13 cellular contexts compared by ENCODE assay signal in genomic region chr5:143037071-143037470, GRCh38.
DNase-seq lines count a peak whose midpoint lies in the region; ATAC-seq, FAIRE-seq and TF ChIP-seq lines count a peak whose summit lies in the region.
"Had no signal": no experiment of that assay in that cellular context is flagged by ENCODE, and none has a peak within 500 bp of the region (broad histone marks: within the 10 kb centered on the region; RNA-seq: fewer than 3 reads in every experiment).

No MANE protein-coding gene starts in this region.

- H3K27me3 ChIP-seq in naive thymus-derived CD4-positive, alpha-beta T cell (ENCODE audit: control insufficient read depth in 2 of 2, insufficient read depth in 2 of 2, low read length in 2 of 2) = no peaks in the 10 kb centered on the region

- POLR2A ChIA-PET in naive thymus-derived CD4-positive, alpha-beta T cell (lab: Charles Lee) = no interaction called here

- peaks cover 0 to 57% (median 25%) of the 10 kb centered on the region in 5 donors for H3K36me3 Mint-ChIP-seq in naive thymus-derived CD4-positive, alpha-beta T cell

- ATAC-seq in esophagus mucosa = peak; percentile 27
- no peak for ATAC-seq in naive thymus-derived CD4-positive, alpha-beta T cell
- ATAC-seq: left lobe of liver had no signal

- H3K4me1 Mint-ChIP-seq in naive thymus-derived CD4-positive, alpha-beta T cell = peaks cover 0 to 39% (median 0%) of the 10 kb centered on the region in 7 donors

- H3K4me1 ChIP-seq in naive thymus-derived CD4-positive, alpha-beta T cell (ENCODE audit: control insufficient read depth in 2 of 2, insufficient read depth in 2 of 2, low read length in 2 of 2) = no peaks in the 10 kb centered on the region

- FAIRE-seq in GM12892 (lab: Jason Lieb, UNC) = peak; percentile 77
- FAIRE-seq: HTR-8/SVneo had no signal

- no peak for TF ChIP-seq POLR2A in GM12892 (IDR thresholded peaks at IDR 0.05; ENCODE audit: low read depth, low read length)

- H3K4me3 ChIP-seq in naive thymus-derived CD4-positive, alpha-beta T cell (ENCODE audit: low read length) = no peak overlapping the region

- intact Hi-C loops in naive thymus-derived CD4-positive, alpha-beta T cell (cut with micrococcal nuclease) = loop anchor here in 1 of 2 donors (2.0 kb wide), 1 partner anchor 28 kb away; no protein-coding TSS in a partner anchor

- no peak overlapping the region for H3K27ac Mint-ChIP-seq in naive thymus-derived CD4-positive, alpha-beta T cell

- no peaks in the 10 kb centered on the region for H3K9me3 ChIP-seq in naive thymus-derived CD4-positive, alpha-beta T cell (ENCODE audit: control insufficient read depth in 2 of 3, low read length in 3 of 3)

- H3K27ac ChIP-seq in naive thymus-derived CD4-positive, alpha-beta T cell (ENCODE audit: low read depth, low read length) = no peak overlapping the region
- H3K27ac ChIP-seq: parathyroid adenoma had no signal

- H3K9me3 Mint-ChIP-seq in naive thymus-derived CD4-positive, alpha-beta T cell = no peaks in the 10 kb centered on the region

- H3K4me3 Mint-ChIP-seq in naive thymus-derived CD4-positive, alpha-beta T cell = no peak overlapping the region

- H3K27me3 Mint-ChIP-seq in naive thymus-derived CD4-positive, alpha-beta T cell = no peaks in the 10 kb centered on the region

- H3K36me3 ChIP-seq in naive thymus-derived CD4-positive, alpha-beta T cell (ENCODE audit: control insufficient read depth in 2 of 3, insufficient read depth in 3 of 3, low read length in 3 of 3) = peaks cover 0 to 8% (median 0%) of the 10 kb centered on the region in 3 experiments

- CTCF ChIA-PET in naive thymus-derived CD4-positive, alpha-beta T cell (lab: Charles Lee) = no interaction called here

- peak; percentile 90 for DNase-seq in DMS 273 (lab: John Stamatoyannopoulos, UW; ENCODE audit: unreplicated experiment)
- no peak for DNase-seq in GM12892 (ENCODE audit: insufficient read length)
- DNase-seq in NCI-H345 treated with DMSO at 0.1 percent for 48 hours (lab: John Stamatoyannopoulos, UW; ENCODE audit: unreplicated experiment) = peak; percentile 28
- no peak for DNase-seq in activated CD8-positive, alpha-beta memory T cell treated with anti-CD3 and anti-CD28 coated beads, Interleukin-2, amount 50 U/mL, for 4 hours
- no peak for DNase-seq in stimulated activated CD4-positive, alpha-beta T cell treated with anti-CD3 and anti-CD28 coated beads, Interleukin-15, amount 100 ng/mL, for 24 hours
- DNase-seq in naive thymus-derived CD4-positive, alpha-beta T cell = no peak
- no peak for DNase-seq in DMS114 treated with DMSO at 0.1 percent for 48 hours (lab: John Stamatoyannopoulos, UW; ENCODE audit: unreplicated experiment)
- DNase-seq: NCI-H526 treated with DMSO at 0.1 percent for 48 hours, substantia nigra had no signal

Comparison
In these comparisons a context has a peak if more than half of its experiments do, and no peak if none do; other contexts are left out.
1. DNase-seq: peak in DMS 273 (single experiment) and NCI-H345 treated with DMSO at 0.1 percent for 48 hours (single experiment); none in GM12892 (single experiment), activated CD8-positive, alpha-beta memory T cell treated with anti-CD3 and anti-CD28 coated beads, Interleukin-2, amount 50 U/mL, for 4 hours (single experiment), stimulated activated CD4-positive, alpha-beta T cell treated with anti-CD3 and anti-CD28 coated beads, Interleukin-15, amount 100 ng/mL, for 24 hours (single experiment), naive thymus-derived CD4-positive, alpha-beta T cell (0 of 9) and DMS114 treated with DMSO at 0.1 percent for 48 hours (single experiment).